In the genomic region with DNA sequence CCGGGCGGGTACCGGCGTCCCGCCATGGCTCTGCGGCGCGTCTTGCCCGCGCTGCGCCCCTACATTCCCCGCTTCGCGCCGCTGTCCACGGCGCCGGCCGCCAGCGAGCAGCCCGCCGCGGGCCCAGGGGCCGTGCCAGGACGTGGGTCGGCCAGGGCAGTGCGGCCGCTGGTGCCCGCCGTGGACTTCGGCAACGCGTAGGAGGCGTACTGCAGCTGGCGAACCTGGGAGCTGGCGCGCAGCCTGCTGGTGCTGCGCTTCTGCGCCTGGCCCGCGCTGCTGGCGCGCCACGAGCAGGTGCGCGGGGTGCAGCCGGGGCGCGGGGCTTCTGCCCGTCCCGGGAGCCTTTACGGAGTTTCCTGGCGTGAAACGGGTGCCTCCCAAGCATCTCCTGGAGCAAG, we compare ENCODE assay signal across 1 cellular context.
TF ChIP-seq lines count a peak whose summit lies in the region.

No MANE protein-coding gene starts in this region.

TF ChIP-seq in K562, 482 proteins besides CTCF, POLR2A, EP300 and RAD21 (continued from another document):
- peak; percentile 67 to 71; a peak in 2 of 4 replicates for TF ChIP-seq NRF1 (conservative IDR thresholded peaks at IDR 0.05 in 1 of 2, IDR thresholded peaks at IDR 0.05 in 1 of 2)
- TF ChIP-seq IRF2 (CRISPR knock-in tag; IDR thresholded peaks at IDR 0.05) = peak; percentile 91
- peak; percentile 75; the same call in 1 of the 2 replicates for TF ChIP-seq ZC3H4 (CRISPR knock-in tag; IDR thresholded peaks at IDR 0.05; ENCODE audit: borderline replicate concordance)
- no peak for TF ChIP-seq SOX6 (IDR thresholded peaks at IDR 0.05)
- no peak for TF ChIP-seq PHTF2 (CRISPR knock-in tag; IDR thresholded peaks at IDR 0.05)
- peak in 1 of 3 experiments; percentile 40 for TF ChIP-seq YY1 (IDR thresholded peaks at IDR 0.05; ENCODE audit: borderline replicate concordance in 1 of 3, control insufficient read depth in 1 of 3, extremely low read depth in 1 of 3, insufficient read depth in 3 of 3, insufficient read length in 1 of 3, insufficient replicate concordance in 2 of 3, low read depth in 1 of 3, low read length in 2 of 3)
- TF ChIP-seq TOE1 (IDR thresholded peaks at IDR 0.05; ENCODE audit: borderline replicate concordance) = no peak
- peak; percentile 76 for TF ChIP-seq TOE1 (CRISPR knock-in tag; IDR thresholded peaks at IDR 0.05; ENCODE audit: borderline replicate concordance, low read depth)
- TF ChIP-seq POLR3A (IDR thresholded peaks at IDR 0.05; ENCODE audit: borderline replicate concordance, extremely low read depth, insufficient read depth, insufficient read length) = no peak
- TF ChIP-seq JUN (IDR thresholded peaks at IDR 0.05; ENCODE audit: borderline replicate concordance, low read depth, low read length) = no peak
- TF ChIP-seq JUN (CRISPR knock-in tag; IDR thresholded peaks at IDR 0.05; ENCODE audit: borderline replicate concordance) = 0 out of 2 replicates have a peak, but pooled peaks have one; percentile 46
- TF ChIP-seq, protein P1, sequence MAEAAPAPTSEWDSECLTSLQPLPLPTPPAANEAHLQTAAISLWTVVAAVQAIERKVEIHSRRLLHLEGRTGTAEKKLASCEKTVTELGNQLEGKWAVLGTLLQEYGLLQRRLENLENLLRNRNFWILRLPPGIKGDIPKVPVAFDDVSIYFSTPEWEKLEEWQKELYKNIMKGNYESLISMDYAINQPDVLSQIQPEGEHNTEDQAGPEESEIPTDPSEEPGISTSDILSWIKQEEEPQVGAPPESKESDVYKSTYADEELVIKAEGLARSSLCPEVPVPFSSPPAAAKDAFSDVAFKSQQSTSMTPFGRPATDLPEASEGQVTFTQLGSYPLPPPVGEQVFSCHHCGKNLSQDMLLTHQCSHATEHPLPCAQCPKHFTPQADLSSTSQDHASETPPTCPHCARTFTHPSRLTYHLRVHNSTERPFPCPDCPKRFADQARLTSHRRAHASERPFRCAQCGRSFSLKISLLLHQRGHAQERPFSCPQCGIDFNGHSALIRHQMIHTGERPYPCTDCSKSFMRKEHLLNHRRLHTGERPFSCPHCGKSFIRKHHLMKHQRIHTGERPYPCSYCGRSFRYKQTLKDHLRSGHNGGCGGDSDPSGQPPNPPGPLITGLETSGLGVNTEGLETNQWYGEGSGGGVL (CRISPR knock-in tag; IDR thresholded peaks at IDR 0.05) = no peak
- TF ChIP-seq ZBTB7A (IDR thresholded peaks at IDR 0.05; ENCODE audit: borderline replicate concordance, control insufficient read depth, low read depth, low read length) = no peak
- no peak for TF ChIP-seq ZNF586 (CRISPR knock-in tag; conservative IDR thresholded peaks at IDR 0.05)
- 0 out of 2 replicates have a peak, but pooled peaks have one; percentile 56 for TF ChIP-seq XRCC5 (IDR thresholded peaks at IDR 0.05; ENCODE audit: low read depth, low read length)
- peak; percentile 85; the same call in 1 of the 2 replicates for TF ChIP-seq ZFPM2 (CRISPR knock-in tag; IDR thresholded peaks at IDR 0.05)
- TF ChIP-seq, protein P2, sequence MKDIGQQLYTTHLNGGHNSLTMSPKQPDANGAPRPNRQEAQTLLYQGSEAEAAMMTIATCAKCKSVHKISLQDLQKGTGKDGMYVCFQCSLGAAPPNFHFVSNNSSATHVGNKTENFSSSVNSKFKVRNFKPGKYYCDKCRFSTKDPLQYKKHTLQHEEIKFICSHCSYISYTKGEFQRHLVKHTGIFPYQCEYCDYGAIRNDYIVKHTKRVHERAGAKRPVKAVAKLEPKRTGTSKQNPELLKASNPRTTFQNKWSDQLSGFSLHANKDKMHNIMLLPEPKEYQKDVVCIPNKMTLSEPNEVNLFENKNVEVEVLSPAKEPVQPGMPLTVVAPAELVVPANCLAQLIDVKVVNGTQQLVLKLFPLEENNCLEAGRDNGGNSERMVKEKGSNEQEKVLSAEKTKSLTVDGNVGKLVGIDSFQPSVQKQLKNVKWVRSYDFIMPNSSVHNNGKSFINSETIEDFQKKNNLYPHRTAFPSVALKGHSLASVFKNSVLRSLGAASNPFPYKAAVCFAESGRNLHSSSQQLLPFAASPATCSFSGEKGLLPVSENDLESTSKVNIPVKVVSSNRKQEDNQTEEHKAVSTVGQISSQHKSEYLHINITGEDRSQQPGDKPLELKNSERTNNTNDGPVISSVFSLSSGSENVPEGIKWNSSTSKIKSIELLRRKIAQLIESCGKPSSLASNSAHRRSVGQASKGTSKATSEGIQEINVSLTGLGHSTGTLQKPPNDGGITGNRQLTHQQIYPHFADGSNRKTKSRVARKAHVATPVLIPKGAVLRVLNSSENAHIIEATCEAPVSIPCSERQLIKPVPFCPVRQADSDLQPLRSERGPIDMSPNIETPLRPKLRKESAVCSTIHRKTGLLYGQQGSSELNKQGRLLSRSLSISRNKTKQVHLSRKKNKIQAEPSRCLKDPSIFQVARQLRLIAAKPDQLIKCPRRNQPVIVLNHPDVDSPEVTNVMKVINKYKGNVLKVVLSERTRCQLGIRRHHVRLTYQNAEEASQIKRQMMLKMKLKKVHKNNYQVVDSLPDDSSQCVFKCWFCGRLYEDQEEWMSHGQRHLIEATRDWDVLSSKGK (CRISPR knock-in tag; IDR thresholded peaks at IDR 0.05) = no peak
- no peak for TF ChIP-seq RFX7 (CRISPR knock-in tag; IDR thresholded peaks at IDR 0.05)
- TF ChIP-seq HEY1 (CRISPR knock-in tag; IDR thresholded peaks at IDR 0.05; ENCODE audit: borderline replicate concordance) = no peak
- no peak for TF ChIP-seq ZNF282 (CRISPR knock-in tag; IDR thresholded peaks at IDR 0.05)
- peak; percentile 22; the same call in 1 of the 2 replicates for TF ChIP-seq GATAD2A (IDR thresholded peaks at IDR 0.05)
- TF ChIP-seq, protein P3, sequence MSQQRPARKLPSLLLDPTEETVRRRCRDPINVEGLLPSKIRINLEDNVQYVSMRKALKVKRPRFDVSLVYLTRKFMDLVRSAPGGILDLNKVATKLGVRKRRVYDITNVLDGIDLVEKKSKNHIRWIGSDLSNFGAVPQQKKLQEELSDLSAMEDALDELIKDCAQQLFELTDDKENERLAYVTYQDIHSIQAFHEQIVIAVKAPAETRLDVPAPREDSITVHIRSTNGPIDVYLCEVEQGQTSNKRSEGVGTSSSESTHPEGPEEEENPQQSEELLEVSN (IDR thresholded peaks at IDR 0.05; ENCODE audit: borderline replicate concordance in 1 of 2, extremely low read depth in 1 of 2, insufficient read depth in 1 of 2, insufficient read length in 1 of 2, low read depth in 1 of 2, low read length in 1 of 2, poor library complexity in 1 of 2, severe bottlenecking in 1 of 2) = peak in 1 of 2 experiments; percentile 44
- 0 out of 2 replicates have a peak, but pooled peaks have one; percentile 22 for TF ChIP-seq ESRRA (IDR thresholded peaks at IDR 0.05; ENCODE audit: borderline replicate concordance, low read depth)
- peak; percentile 37; the same call in 1 of the 2 replicates for TF ChIP-seq ZSCAN29 (IDR thresholded peaks at IDR 0.05)
- TF ChIP-seq FUS (optimal IDR thresholded peaks at IDR 0.05; ENCODE audit: low read depth, low read length) = no peak
- TF ChIP-seq EZH2 (IDR thresholded peaks at IDR 0.05; ENCODE audit: borderline replicate concordance, low read depth, low read length) = peak; percentile 98
- no peak for TF ChIP-seq CBFB (CRISPR knock-in tag; IDR thresholded peaks at IDR 0.05)
- TF ChIP-seq CREB1 (IDR thresholded peaks at IDR 0.05) = no peak
- TF ChIP-seq CREB1 (CRISPR knock-in tag; IDR thresholded peaks at IDR 0.05) = no peak
- TF ChIP-seq MEF2D (tag; conservative IDR thresholded peaks at IDR 0.05; ENCODE audit: low read depth) = no peak
- TF ChIP-seq MAFK (IDR thresholded peaks at IDR 0.05; ENCODE audit: low read length) = no peak
- TF ChIP-seq FIP1L1 (IDR thresholded peaks at IDR 0.05; ENCODE audit: low read depth, low read length, poor library complexity, severe bottlenecking) = no peak
- TF ChIP-seq, protein P4, sequence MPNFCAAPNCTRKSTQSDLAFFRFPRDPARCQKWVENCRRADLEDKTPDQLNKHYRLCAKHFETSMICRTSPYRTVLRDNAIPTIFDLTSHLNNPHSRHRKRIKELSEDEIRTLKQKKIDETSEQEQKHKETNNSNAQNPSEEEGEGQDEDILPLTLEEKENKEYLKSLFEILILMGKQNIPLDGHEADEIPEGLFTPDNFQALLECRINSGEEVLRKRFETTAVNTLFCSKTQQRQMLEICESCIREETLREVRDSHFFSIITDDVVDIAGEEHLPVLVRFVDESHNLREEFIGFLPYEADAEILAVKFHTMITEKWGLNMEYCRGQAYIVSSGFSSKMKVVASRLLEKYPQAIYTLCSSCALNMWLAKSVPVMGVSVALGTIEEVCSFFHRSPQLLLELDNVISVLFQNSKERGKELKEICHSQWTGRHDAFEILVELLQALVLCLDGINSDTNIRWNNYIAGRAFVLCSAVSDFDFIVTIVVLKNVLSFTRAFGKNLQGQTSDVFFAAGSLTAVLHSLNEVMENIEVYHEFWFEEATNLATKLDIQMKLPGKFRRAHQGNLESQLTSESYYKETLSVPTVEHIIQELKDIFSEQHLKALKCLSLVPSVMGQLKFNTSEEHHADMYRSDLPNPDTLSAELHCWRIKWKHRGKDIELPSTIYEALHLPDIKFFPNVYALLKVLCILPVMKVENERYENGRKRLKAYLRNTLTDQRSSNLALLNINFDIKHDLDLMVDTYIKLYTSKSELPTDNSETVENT (CRISPR knock-in tag; IDR thresholded peaks at IDR 0.05) = peak; percentile 93
- no peak for TF ChIP-seq ERF (CRISPR knock-in tag; IDR thresholded peaks at IDR 0.05)
- peak; percentile 19; the same call in 1 of the 2 replicates for TF ChIP-seq SPI1 (IDR thresholded peaks at IDR 0.05; ENCODE audit: borderline replicate concordance, low read depth, low read length)
